8 cellular contexts compared by ENCODE assay signal in genomic region chr3:37639922-37640321, GRCh38.
"Had no signal": no experiment of that assay in that cellular context is flagged by ENCODE, and none has a peak within 500 bp of the region (broad histone marks: within the 10 kb centered on the region; RNA-seq: fewer than 3 reads in every experiment).

No MANE protein-coding gene starts in this region.

- H3K36me3 Mint-ChIP-seq: IgD-negative memory B cell had no signal

- H3K27ac Mint-ChIP-seq: HFFc6, IgD-negative memory B cell had no signal

- H3K27ac ChIP-seq: GM23248, HL-60 had no signal

- H3K4me1 ChIP-seq: HAP-1 had no signal

- ATAC-seq: HCT116 had no signal

- H3K4me3 ChIP-seq: GM23248, HAP-1 had no signal

- H3K36me3 ChIP-seq: HAP-1 had no signal

- H3K9me3 Mint-ChIP-seq: HFFc6 had no signal

- H2AFZ ChIP-seq: GM23248 had no signal

- DNase-seq: GM23248, GOT3, HFFc6, KBM-7 had no signal

- H3K9me3 ChIP-seq: HAP-1 had no signal

- H3K9ac ChIP-seq: GM23248 had no signal

- H3K4me1 Mint-ChIP-seq: IgD-negative memory B cell had no signal

- H3K4me3 Mint-ChIP-seq: HFFc6, IgD-negative memory B cell had no signal
